In genomic region chr12:39619316-39619659, GRCh38 we compare ENCODE assay signal across 8 cellular contexts. TPM values are rescaled to one million over a fixed set of nuclear protein-coding genes. Genes with fewer than 3 reads are reported as not detected.
DNase-seq lines count a peak whose midpoint lies in the region; ATAC-seq and TF ChIP-seq lines count a peak whose summit lies in the region.

No MANE protein-coding gene starts in this region.

- H3K9me3 ChIP-seq in adipocyte (ENCODE audit: control insufficient read depth, low read length) (no peaks in the 10 kb centered on the region), transverse colon (no peaks in the 10 kb centered on the region)

- H3K36me3 ChIP-seq in adipocyte (ENCODE audit: control insufficient read depth, insufficient read depth, low read length, severe bottlenecking) (no peaks in the 10 kb centered on the region), kidney epithelial cell (ENCODE audit: control insufficient read depth, insufficient read depth, low read length) (no peaks in the 10 kb centered on the region), transverse colon (no peaks in the 10 kb centered on the region)

- no peak for TF ChIP-seq POLR2A in transverse colon (IDR thresholded peaks at IDR 0.05)

- DNase-seq in GM12864 (ENCODE audit: low read depth): no peak
- no peak for DNase-seq in LNCaP clone FGC (ENCODE audit: low read depth)
- DNase-seq in adipocyte (ENCODE audit: low read depth): no peak
- no peak for DNase-seq in kidney epithelial cell (ENCODE audit: low read depth)
- DNase-seq in transverse colon: peak; percentile 15
- DNase-seq in MV-4-11 (lab: John Stamatoyannopoulos, UW): no peak
- DNase-seq in NCI-H510A (lab: John Stamatoyannopoulos, UW): no peak

- TF ChIP-seq CTCF in GM12864 (IDR thresholded peaks at IDR 0.05; ENCODE audit: low read depth, low read length, missing control alignments): no peak
- no peak for TF ChIP-seq CTCF in LNCaP clone FGC (IDR thresholded peaks at IDR 0.05; ENCODE audit: control insufficient read depth, extremely low read depth, insufficient read depth)
- TF ChIP-seq CTCF in kidney epithelial cell (IDR thresholded peaks at IDR 0.05; ENCODE audit: insufficient read depth, low read length, poor library complexity, severe bottlenecking): no peak
- TF ChIP-seq CTCF in transverse colon (IDR thresholded peaks at IDR 0.05): no peak

- in situ Hi-C loops in transverse colon (cut with MboI; ENCODE audit: low pct_ligation_motif_present in 1 of 4, low pct_unique_long_range_greater_than_20kb in 1 of 4, low sequenced_read_pairs in 3 of 4): no loop called here

- WGBS in transverse colon (ENCODE audit: low coverage in 1 of 2), 2 donors: 0 to 14% methylated on average over 2 to 10 of the region's 10 CpGs

- TF ChIP-seq EP300 in transverse colon (IDR thresholded peaks at IDR 0.05; ENCODE audit: low read depth): no peak

- intact Hi-C loops in transverse colon (cut with DNase I; ENCODE audit: low total_unique reads): no loop called here

- ATAC-seq in GM21737 (IDR thresholded peaks at IDR 0.05; ENCODE audit: unreplicated experiment): peak; percentile 5

- H3K27me3 ChIP-seq in adipocyte (replicated peaks; ENCODE audit: control insufficient read depth, insufficient read depth, low read length) (no peaks in the 10 kb centered on the region), kidney epithelial cell (ENCODE audit: control insufficient read depth, insufficient read depth, low read length) (no peaks in the 10 kb centered on the region), transverse colon (no peaks in the 10 kb centered on the region)

- H3K27ac ChIP-seq in transverse colon: peak overlapping the region; percentile 79 to 83 (median 80)

- peak overlapping the region; percentile 88 for H3K9ac ChIP-seq in adipocyte (ENCODE audit: low read length)

- H3K4me3 ChIP-seq in GM12864 (ENCODE audit: low read depth, low read length) (peak overlapping the region; percentile 91), LNCaP clone FGC (ENCODE audit: low read depth, low read length) (peak overlapping the region; percentile 51), adipocyte (ENCODE audit: low read length) (peak overlapping the region; percentile 86), kidney epithelial cell (ENCODE audit: low read depth, low read length) (peak overlapping the region; percentile 53), transverse colon (peak overlapping the region; percentile 14 to 52 (median 28))

- H3K4me1 ChIP-seq in adipocyte (ENCODE audit: control insufficient read depth, insufficient read depth, low read length): peaks cover 23% of the 10 kb centered on the region
- H3K4me1 ChIP-seq in transverse colon: peaks cover 0 to 8% (median 4%) of the 10 kb centered on the region in 4 donors

RNA-seq across cellular contexts. Expression of gene ABCD2, which starts 0.3 kb away (rescaled TPM):
- not detected in 2 replicates for total RNA-seq in kidney epithelial cell
- 1 to 10 TPM in 1 of 4 donors, under 1 TPM in 2, not detected in 1; 0.37 to 1.9 (median 0.55) TPM for total RNA-seq in transverse colon

Comparison
In these comparisons a context has a peak if more than half of its experiments do, and no peak if none do; other contexts are left out.
1. H3K4me3 ChIP-seq: peak in every context shown above with its lines; median percentile 91 in GM12864; 86 in adipocyte; 53 in kidney epithelial cell; 51 in LNCaP clone FGC; 28 in transverse colon.